ENCODE assay signal across 17 cellular contexts in the genomic region with DNA sequence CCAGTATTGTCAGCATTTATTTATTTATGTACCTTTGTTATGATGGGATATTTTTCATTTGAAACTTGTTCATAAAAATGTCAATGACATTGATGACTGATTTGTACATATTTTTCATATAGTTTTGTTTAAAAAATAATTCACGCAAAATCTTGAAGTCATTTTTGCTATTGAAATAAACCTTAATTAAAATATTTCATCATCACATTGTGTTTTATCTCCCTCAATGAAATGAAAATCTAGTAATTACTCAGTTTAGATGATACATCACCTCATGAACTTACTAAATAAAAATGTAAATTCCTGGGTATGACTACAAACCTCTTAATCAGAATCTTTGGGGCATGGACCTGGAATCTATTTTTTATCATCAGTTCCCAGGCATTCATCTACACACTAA.
DNase-seq lines count a peak whose midpoint lies in the region; ATAC-seq, FAIRE-seq and TF ChIP-seq lines count a peak whose summit lies in the region.
"Had no signal": no experiment of that assay in that cellular context is flagged by ENCODE, and none has a peak within 500 bp of the region (broad histone marks: within the 10 kb centered on the region; RNA-seq: fewer than 3 reads in every experiment).

No MANE protein-coding gene starts in this region.

- peak overlapping the region; percentile 16; the same call in 1 of the 2 replicates for H3K27ac Mint-ChIP-seq in HFFc6
- H3K27ac Mint-ChIP-seq: B cell; CD4-positive, CD25-positive, alpha-beta regulatory T cell; CD8-positive, alpha-beta T cell had no signal

- no peaks in the 10 kb centered on the region; the same call in 1 of the 2 replicates for H3K27me3 Mint-ChIP-seq in HFFc6 (ENCODE audit: insufficient read depth)
- H3K27me3 Mint-ChIP-seq: B cell; CD4-positive, CD25-positive, alpha-beta regulatory T cell had no signal

- no peaks in the 10 kb centered on the region for H3K9me3 Mint-ChIP-seq in HFFc6
- H3K9me3 Mint-ChIP-seq: CD8-positive, alpha-beta T cell had no signal

- peaks cover 50% of the 10 kb centered on the region for H3K36me3 Mint-ChIP-seq in HFFc6 (ENCODE audit: low read depth)

- no peak overlapping the region for H3K4me3 Mint-ChIP-seq in HFFc6
- H3K4me3 Mint-ChIP-seq: B cell; CD4-positive, CD25-positive, alpha-beta regulatory T cell; CD8-positive, alpha-beta T cell had no signal

- no peak for ATAC-seq in GM18858 (IDR thresholded peaks at IDR 0.05; ENCODE audit: unreplicated experiment)
- ATAC-seq: CD8-positive, alpha-beta T cell; GM12878 had no signal

- peak; percentile 73 for FAIRE-seq in RCC 7860 (lab: Jason Lieb, UNC)
- FAIRE-seq in frontal cortex (lab: Jason Lieb, UNC): peak; percentile 42
- FAIRE-seq: GM12878, GM18507, H54 had no signal

- peaks cover 22% of the 10 kb centered on the region for H3K4me1 Mint-ChIP-seq in HFFc6 (ENCODE audit: low read depth)
- H3K4me1 Mint-ChIP-seq: B cell had no signal

- TF ChIP-seq CTCF in HFFc6 (IDR thresholded peaks at IDR 0.05): no peak

- no peak for DNase-seq in HFFc6
- DNase-seq in RCC 7860 (ENCODE audit: low spot score): no peak
- no peak for DNase-seq in frontal cortex (ENCODE audit: low spot score in 2 of 2)
- no peak for DNase-seq in activated effector memory CD4-positive, alpha-beta T cell treated with anti-CD3 and anti-CD28 coated beads, Interleukin-2, amount 50 U/mL, for 16 hours
- DNase-seq in NCI-H187 (lab: John Stamatoyannopoulos, UW): no peak
- DNase-seq: Caco-2; CD4-positive, CD25-positive, alpha-beta regulatory T cell; CD8-positive, alpha-beta T cell; DMS79; EL; GDM1; GOT3 had no signal
